10 cellular contexts compared by ENCODE assay signal in genomic region chr6:138162947-138163569, GRCh38. TPM values are rescaled to one million over a fixed set of nuclear protein-coding genes. Genes with fewer than 3 reads are reported as not detected.
DNase-seq lines count a peak whose midpoint lies in the region; ATAC-seq, FAIRE-seq and TF ChIP-seq lines count a peak whose summit lies in the region.
"Had no signal": no experiment of that assay in that cellular context is flagged by ENCODE, and none has a peak within 500 bp of the region (broad histone marks: within the 10 kb centered on the region; RNA-seq: fewer than 3 reads in every experiment).

No MANE protein-coding gene starts in this region.

- no peak overlapping the region for H3K27ac ChIP-seq in HepG2 (ENCODE audit: extremely low read length, insufficient read depth, low read length)
- H3K27ac ChIP-seq in right lobe of liver = no peak overlapping the region
- H3K27ac ChIP-seq in upper lobe of right lung = no peak overlapping the region

- H3K27ac Mint-ChIP-seq in activated T-helper 1 cell treated with anti-CD3 and anti-CD28 coated beads, Interleukin-12 subunit alpha, Interleukin-12 subunit beta, Interleukin-2, Interleukin-4 antibody, amounts not matched to agents 30 ng/mL and 10 ng/mL and 1 ng/mL, durations not matched to agents 14 hours and 24 hours and 36 hours = no peak overlapping the region

- no peak for TF ChIP-seq RAD21 in HepG2 (CRISPR knock-in tag; IDR thresholded peaks at IDR 0.05)

- ATAC-seq in HepG2 = no peak
- no peak for ATAC-seq in right lobe of liver
- ATAC-seq in upper lobe of right lung = no peak
- no peak for ATAC-seq in HG02588 (IDR thresholded peaks at IDR 0.05; ENCODE audit: unreplicated experiment)

- H3K9me3 ChIP-seq in HepG2 (ENCODE audit: low read length) (no peaks in the 10 kb centered on the region), right lobe of liver (no peaks in the 10 kb centered on the region), upper lobe of right lung (no peaks in the 10 kb centered on the region)

- WGBS in HepG2 (ENCODE audit: low lambda C conversion rate) = 62% methylated on average over 5 of the region's 5 CpGs
- 64% methylated on average over 5 of the region's 5 CpGs for WGBS in right lobe of liver (ENCODE audit: insufficient coverage, low coverage, low lambda C conversion rate, missing lambda C conversion rate)

- peaks cover 30% of the 10 kb centered on the region for H3K4me1 ChIP-seq in HepG2 (ENCODE audit: insufficient read depth, low read length)
- peaks cover 0 to 14% (median 0%) of the 10 kb centered on the region in 4 donors for H3K4me1 ChIP-seq in right lobe of liver
- peaks cover 19% of the 10 kb centered on the region for H3K4me1 ChIP-seq in upper lobe of right lung

- TF ChIP-seq POLR2A in HepG2 (IDR thresholded peaks at IDR 0.05; ENCODE audit: insufficient read depth in 1 of 2, low read depth in 2 of 2, low read length in 2 of 2) (no peak), right lobe of liver (IDR thresholded peaks at IDR 0.05) (no peak)

- POLR2A ChIA-PET in HepG2 (lab: Yijun Ruan, JAX) = no interaction called here

- no peak for TF ChIP-seq CTCF in HepG2 (CRISPR knock-in tag; IDR thresholded peaks at IDR 0.05)
- TF ChIP-seq CTCF in right lobe of liver (IDR thresholded peaks at IDR 0.05) = no peak
- TF ChIP-seq CTCF in upper lobe of right lung (IDR thresholded peaks at IDR 0.05) = no peak

- peak overlapping the region; percentile 60 for H3K4me3 Mint-ChIP-seq in activated T-helper 1 cell treated with anti-CD3 and anti-CD28 coated beads, Interleukin-12 subunit alpha, Interleukin-12 subunit beta, Interleukin-2, Interleukin-4 antibody, amounts not matched to agents 30 ng/mL and 10 ng/mL and 1 ng/mL, durations not matched to agents 14 hours and 24 hours and 36 hours

- H3K9me3 Mint-ChIP-seq in activated T-helper 1 cell treated with anti-CD3 and anti-CD28 coated beads, Interleukin-12 subunit alpha, Interleukin-12 subunit beta, Interleukin-2, Interleukin-4 antibody, amounts not matched to agents 30 ng/mL and 10 ng/mL and 1 ng/mL, durations not matched to agents 14 hours and 24 hours and 36 hours = no peaks in the 10 kb centered on the region

- BruUV-seq in HepG2 (replicated peaks; lab: Mats Ljungman, UMichigan) = TSS peak; percentile 70

- peaks cover 51% of the 10 kb centered on the region for H3K27me3 Mint-ChIP-seq in activated T-helper 1 cell treated with anti-CD3 and anti-CD28 coated beads, Interleukin-12 subunit alpha, Interleukin-12 subunit beta, Interleukin-2, Interleukin-4 antibody, amounts not matched to agents 30 ng/mL and 10 ng/mL and 1 ng/mL, durations not matched to agents 14 hours and 24 hours and 36 hours (ENCODE audit: insufficient read depth)

- no peak for FAIRE-seq in HepG2 (lab: Jason Lieb, UNC)
- FAIRE-seq: G401.6 had no signal

- H4K20me1 ChIP-seq in HepG2 (ENCODE audit: insufficient read depth, low read length) = no peaks in the 10 kb centered on the region

- peak overlapping the region; percentile 59; the same call in 1 of the 2 replicates for H3K9ac ChIP-seq in HepG2 (ENCODE audit: insufficient read depth, low read depth, low read length)

- H3K79me2 ChIP-seq in HepG2 (ENCODE audit: insufficient read depth, low read length) = no peaks in the 10 kb centered on the region

- peaks cover 13% of the 10 kb centered on the region for H3K4me1 Mint-ChIP-seq in activated T-helper 1 cell treated with anti-CD3 and anti-CD28 coated beads, Interleukin-12 subunit alpha, Interleukin-12 subunit beta, Interleukin-2, Interleukin-4 antibody, amounts not matched to agents 30 ng/mL and 10 ng/mL and 1 ng/mL, durations not matched to agents 14 hours and 24 hours and 36 hours (ENCODE audit: low read depth)

- intact Hi-C loops in HepG2 (cut with micrococcal nuclease; ENCODE audit: unreplicated experiment) (loop anchor here (5.0 kb wide), 1 partner anchor 114 kb away; no protein-coding TSS in a partner anchor), right lobe of liver (cut with DNase I) (no loop called here), upper lobe of right lung (cut with DNase I) (no loop called here)
- intact Hi-C loops in activated T-helper 1 cell treated with anti-CD3 and anti-CD28 coated beads, Interleukin-12 subunit alpha, Interleukin-12 subunit beta, Interleukin-2, Interleukin-4 antibody, amounts not matched to agents 30 ng/mL and 10 ng/mL and 1 ng/mL, durations not matched to agents 14 hours and 24 hours and 36 hours (cut with micrococcal nuclease) = loop anchor here (5.0 kb wide), 1 partner anchor 56 kb away; the partner anchor contains the start of gene PERP

- no peak for TF ChIP-seq EP300 in HepG2 (IDR thresholded peaks at IDR 0.05; ENCODE audit: low read depth in 2 of 2, low read length in 2 of 2)
- TF ChIP-seq EP300 in HepG2 (CRISPR knock-in tag; IDR thresholded peaks at IDR 0.05; ENCODE audit: borderline replicate concordance) = no peak

- H3K4me3 ChIP-seq in HepG2 (replicated peaks in 1 of 3; ENCODE audit: insufficient read depth in 1 of 3, low read depth in 2 of 3, low read length in 3 of 3) (peak overlapping the region; percentile 42 to 89 (median 62); a peak in 5 of 6 replicates), right lobe of liver (no peak overlapping the region), upper lobe of right lung (peak overlapping the region; percentile 68)

- peak overlapping the region; percentile 88 for H3K4me2 ChIP-seq in HepG2 (ENCODE audit: low read depth, low read length)

- CTCF ChIA-PET in HepG2 (lab: Yijun Ruan, JAX; ENCODE audit: low intra/inter-chr PET ratio, low total read pairs) = interaction anchor here (1.5 kb wide), 1 partner anchor 115 kb away, joined by 5 read pairs; no protein-coding TSS in a partner anchor

- H2AFZ ChIP-seq in HepG2 (ENCODE audit: low read length) = no peak overlapping the region

- H3K36me3 Mint-ChIP-seq in activated T-helper 1 cell treated with anti-CD3 and anti-CD28 coated beads, Interleukin-12 subunit alpha, Interleukin-12 subunit beta, Interleukin-2, Interleukin-4 antibody, amounts not matched to agents 30 ng/mL and 10 ng/mL and 1 ng/mL, durations not matched to agents 14 hours and 24 hours and 36 hours (ENCODE audit: low read depth) = no peaks in the 10 kb centered on the region

- H3K27me3 ChIP-seq in HepG2 (ENCODE audit: control insufficient read depth in 1 of 2, insufficient read depth in 2 of 2, low read length in 2 of 2) = peaks cover 3 to 47% of the 10 kb centered on the region in 2 experiments; a peak in 4 of 5 replicates
- peaks cover 4 to 15% of the 10 kb centered on the region in 2 donors for H3K27me3 ChIP-seq in right lobe of liver
- peaks cover 16% of the 10 kb centered on the region for H3K27me3 ChIP-seq in upper lobe of right lung

- DNase-seq in HepG2 (ENCODE audit: low spot score) (no peak), right lobe of liver (no peak), medulla oblongata (ENCODE audit: extremely low spot score) (peak; percentile 44), upper lobe of right lung (no peak), 8988T (no peak)
- DNase-seq in activated T-helper 1 cell treated with anti-CD3 and anti-CD28 coated beads, Interleukin-12 subunit alpha, Interleukin-12 subunit beta, Interleukin-2, Interleukin-4 antibody, amounts not matched to agents 30 ng/mL and 10 ng/mL and 1 ng/mL, durations not matched to agents 14 hours and 24 hours and 36 hours (ENCODE audit: low spot score) = no peak
- DNase-seq in stimulated activated naive CD4-positive, alpha-beta T cell treated with Interleukin-2 at 50 U/mL for 16 hours (lab: John Stamatoyannopoulos, UW) = no peak
- DNase-seq: activated CD4-positive, CD25-positive, alpha-beta regulatory T cell had no signal

- no peaks in the 10 kb centered on the region for H3K36me3 ChIP-seq in HepG2 (replicated peaks in 1 of 2; ENCODE audit: control insufficient read depth in 1 of 2, insufficient read depth in 2 of 2, low read length in 2 of 2)
- H3K36me3 ChIP-seq in right lobe of liver = no peaks in the 10 kb centered on the region
- no peaks in the 10 kb centered on the region for H3K36me3 ChIP-seq in upper lobe of right lung

- in situ Hi-C loops in HepG2 (cut with HindIII; ENCODE audit: extremely low pct_ligation_motif_present, low pct_unique_long_range_greater_than_20kb) = no loop called here

RNA-seq across cellular contexts. Expression of gene ARFGEF3, which starts 1.3 kb away (rescaled TPM):
- 0.60 and 0.97 TPM in 2 replicates for total RNA-seq in HepG2 (2016; rRNA removed; fragmentation: Illumina TruSeq; extraction: Trizol)
- total RNA-seq in HepG2 (2016; cell fraction: cytosol; rRNA removed; fragmentation: Illumina TruSeq; extraction: Trizol; ENCODE audit: low read depth) = 0.09 and 0.10 TPM in 2 replicates
- 0.65 and 0.98 TPM in 2 replicates for total RNA-seq in HepG2 (2016; cell fraction: insoluble cytoplasmic fraction; rRNA removed; fragmentation: Illumina TruSeq; extraction: Trizol)
- total RNA-seq in HepG2 (2016; cell fraction: membrane; rRNA removed; fragmentation: Illumina TruSeq; extraction: Trizol) = 0.31 and 0.34 TPM in 2 replicates
- total RNA-seq in HepG2 (2016; cell fraction: nucleus; rRNA removed; fragmentation: Illumina TruSeq; extraction: Trizol) = 0.88 and 0.96 TPM in 2 replicates
- 2.6 and 2.9 TPM in 2 replicates for polyA plus RNA-seq in HepG2 (2011; rRNA removed)
- polyA plus RNA-seq in HepG2 (2011; cell fraction: cytosol; rRNA removed) = 1.4 and 2.1 TPM in 2 replicates
- polyA plus RNA-seq in HepG2 (2011; cell fraction: nucleus; rRNA removed) = 3.8 and 4.4 TPM in 2 replicates
- 5.5 and 6.4 TPM in 2 replicates for polyA plus RNA-seq in HepG2 (2012)
- polyA plus RNA-seq in HepG2 (2016; cell fraction: cytosol; fragmentation: Illumina TruSeq; extraction: Trizol; ENCODE audit: low read depth) = 0.01 and 0.02 TPM in 2 replicates
- 0.49 and 0.60 TPM in 2 replicates for polyA plus RNA-seq in HepG2 (2016; cell fraction: insoluble cytoplasmic fraction; fragmentation: Illumina TruSeq; extraction: Trizol; ENCODE audit: low read depth)
- polyA plus RNA-seq in HepG2 (2016; cell fraction: membrane; fragmentation: Illumina TruSeq; extraction: Trizol; ENCODE audit: low read depth) = 0.03 and 0.08 TPM in 2 replicates
- 0.84 and 0.97 TPM in 2 replicates for polyA plus RNA-seq in HepG2 (2016; cell fraction: nucleus; fragmentation: Illumina TruSeq; extraction: Trizol; ENCODE audit: insufficient read depth, low read depth)
- polyA minus RNA-seq in HepG2 (2011; rRNA and poly(A)+ RNA removed; ENCODE audit: low replicate concordance) = 2.5 and 9.3 TPM in 2 replicates
- polyA minus RNA-seq in HepG2 (2011; cell fraction: cytosol; rRNA and poly(A)+ RNA removed) = 5.9 and 7.9 TPM in 2 replicates
- polyA minus RNA-seq in HepG2 (2011; cell fraction: nucleus; rRNA and poly(A)+ RNA removed) = 8.0 and 9.9 TPM in 2 replicates
- 1 to 10 TPM in 1 of 6 experiments, under 1 TPM in 5; 0.07 to 2.0 (median 0.24) TPM for total RNA-seq in right lobe of liver
- total RNA-seq in activated T-helper 1 cell treated with anti-CD3 and anti-CD28 coated beads, Interleukin-12 subunit alpha, Interleukin-12 subunit beta, Interleukin-2, Interleukin-4 antibody, amounts not matched to agents 30 ng/mL and 10 ng/mL and 1 ng/mL, durations not matched to agents 14 hours and 24 hours and 36 hours = 0.22 and 0.29 TPM in 2 replicates
- total RNA-seq in upper lobe of right lung = 27.2 TPM

RNA-seq across cellular contexts. Expression of gene PBOV1, which starts 55.2 kb away (rescaled TPM):
- total RNA-seq in HepG2 (2016; rRNA removed; fragmentation: Illumina TruSeq; extraction: Trizol) (not detected in 2 replicates), right lobe of liver (not detected), upper lobe of right lung (not detected)
- total RNA-seq in HepG2 (2016; cell fraction: cytosol; rRNA removed; fragmentation: Illumina TruSeq; extraction: Trizol; ENCODE audit: low read depth) = not detected in 2 replicates
- total RNA-seq in HepG2 (2016; cell fraction: insoluble cytoplasmic fraction; rRNA removed; fragmentation: Illumina TruSeq; extraction: Trizol) = not detected in 2 replicates
- total RNA-seq in HepG2 (2016; cell fraction: membrane; rRNA removed; fragmentation: Illumina TruSeq; extraction: Trizol) = not detected in 2 replicates
- total RNA-seq in HepG2 (2016; cell fraction: nucleus; rRNA removed; fragmentation: Illumina TruSeq; extraction: Trizol) = not detected in 2 replicates
- polyA plus RNA-seq in HepG2 (2011; rRNA removed) = not detected in 2 replicates
- not detected in 2 replicates for polyA plus RNA-seq in HepG2 (2011; cell fraction: cytosol; rRNA removed)
- not detected in 2 replicates for polyA plus RNA-seq in HepG2 (2011; cell fraction: nucleus; rRNA removed)
- polyA plus RNA-seq in HepG2 (2012) = not detected in 2 replicates
- not detected in 2 replicates for polyA plus RNA-seq in HepG2 (2016; cell fraction: cytosol; fragmentation: Illumina TruSeq; extraction: Trizol; ENCODE audit: low read depth)
- polyA plus RNA-seq in HepG2 (2016; cell fraction: insoluble cytoplasmic fraction; fragmentation: Illumina TruSeq; extraction: Trizol; ENCODE audit: low read depth) = not detected in 2 replicates
- polyA plus RNA-seq in HepG2 (2016; cell fraction: membrane; fragmentation: Illumina TruSeq; extraction: Trizol; ENCODE audit: low read depth) = not detected in 2 replicates
- polyA plus RNA-seq in HepG2 (2016; cell fraction: nucleus; fragmentation: Illumina TruSeq; extraction: Trizol; ENCODE audit: insufficient read depth, low read depth) = not detected in 2 replicates
- polyA minus RNA-seq in HepG2 (2011; rRNA and poly(A)+ RNA removed; ENCODE audit: low replicate concordance) = not detected in 2 replicates
- not detected in 2 replicates for polyA minus RNA-seq in HepG2 (2011; cell fraction: cytosol; rRNA and poly(A)+ RNA removed)
- polyA minus RNA-seq in HepG2 (2011; cell fraction: nucleus; rRNA and poly(A)+ RNA removed) = not detected in 2 replicates
- not detected in 2 replicates for total RNA-seq in activated T-helper 1 cell treated with anti-CD3 and anti-CD28 coated beads, Interleukin-12 subunit alpha, Interleukin-12 subunit beta, Interleukin-2, Interleukin-4 antibody, amounts not matched to agents 30 ng/mL and 10 ng/mL and 1 ng/mL, durations not matched to agents 14 hours and 24 hours and 36 hours

RNA-seq across cellular contexts. Expression of gene PERP, which starts 55.8 kb away (rescaled TPM):
- total RNA-seq in HepG2 (2016; rRNA removed; fragmentation: Illumina TruSeq; extraction: Trizol) = 16.6 and 26.0 TPM in 2 replicates
- 6.4 and 7.0 TPM in 2 replicates for total RNA-seq in HepG2 (2016; cell fraction: cytosol; rRNA removed; fragmentation: Illumina TruSeq; extraction: Trizol; ENCODE audit: low read depth)
- total RNA-seq in HepG2 (2016; cell fraction: insoluble cytoplasmic fraction; rRNA removed; fragmentation: Illumina TruSeq; extraction: Trizol) = 16.2 and 26.8 TPM in 2 replicates
- total RNA-seq in HepG2 (2016; cell fraction: membrane; rRNA removed; fragmentation: Illumina TruSeq; extraction: Trizol) = 17.6 and 19.2 TPM in 2 replicates
- 22.4 and 25.2 TPM in 2 replicates for total RNA-seq in HepG2 (2016; cell fraction: nucleus; rRNA removed; fragmentation: Illumina TruSeq; extraction: Trizol)
- polyA plus RNA-seq in HepG2 (2011; rRNA removed) = 53.0 and 53.9 TPM in 2 replicates
- polyA plus RNA-seq in HepG2 (2011; cell fraction: cytosol; rRNA removed) = 39.8 and 47.5 TPM in 2 replicates
- polyA plus RNA-seq in HepG2 (2011; cell fraction: nucleus; rRNA removed) = 11.4 and 15.5 TPM in 2 replicates
- polyA plus RNA-seq in HepG2 (2012) = 80.7 and 95.5 TPM in 2 replicates
- 9.1 and 9.7 TPM in 2 replicates for polyA plus RNA-seq in HepG2 (2016; cell fraction: cytosol; fragmentation: Illumina TruSeq; extraction: Trizol; ENCODE audit: low read depth)
- polyA plus RNA-seq in HepG2 (2016; cell fraction: insoluble cytoplasmic fraction; fragmentation: Illumina TruSeq; extraction: Trizol; ENCODE audit: low read depth) = 21.6 and 23.8 TPM in 2 replicates
- polyA plus RNA-seq in HepG2 (2016; cell fraction: membrane; fragmentation: Illumina TruSeq; extraction: Trizol; ENCODE audit: low read depth) = 18.6 and 19.9 TPM in 2 replicates
- polyA plus RNA-seq in HepG2 (2016; cell fraction: nucleus; fragmentation: Illumina TruSeq; extraction: Trizol; ENCODE audit: insufficient read depth, low read depth) = 41.5 and 46.0 TPM in 2 replicates
- 58.8 and 113 TPM in 2 replicates for polyA minus RNA-seq in HepG2 (2011; rRNA and poly(A)+ RNA removed; ENCODE audit: low replicate concordance)
- 32.1 and 38.6 TPM in 2 replicates for polyA minus RNA-seq in HepG2 (2011; cell fraction: cytosol; rRNA and poly(A)+ RNA removed)
- 9.5 and 12.4 TPM in 2 replicates for polyA minus RNA-seq in HepG2 (2011; cell fraction: nucleus; rRNA and poly(A)+ RNA removed)
- total RNA-seq in right lobe of liver = 10 to 100 TPM; 27.9 to 61.6 (median 45.7) TPM
- total RNA-seq in activated T-helper 1 cell treated with anti-CD3 and anti-CD28 coated beads, Interleukin-12 subunit alpha, Interleukin-12 subunit beta, Interleukin-2, Interleukin-4 antibody, amounts not matched to agents 30 ng/mL and 10 ng/mL and 1 ng/mL, durations not matched to agents 14 hours and 24 hours and 36 hours = 5.6 and 5.7 TPM in 2 replicates
- 33.2 TPM for total RNA-seq in upper lobe of right lung

Comparison
In these comparisons a context has a peak if more than half of its experiments do, and no peak if none do; other contexts are left out.
1. H3K4me3 ChIP-seq: peak in HepG2 (3 of 3) and upper lobe of right lung (single experiment); none in right lobe of liver (0 of 3).
2. intact Hi-C loops: an anchor here in HepG2 (5.0 kb wide) and activated T-helper 1 cell treated with anti-CD3 and anti-CD28 coated beads, Interleukin-12 subunit alpha, Interleukin-12 subunit beta, Interleukin-2, Interleukin-4 antibody, amounts not matched to agents 30 ng/mL and 10 ng/mL and 1 ng/mL, durations not matched to agents 14 hours and 24 hours and 36 hours (5.0 kb wide); none called in right lobe of liver and upper lobe of right lung.